7 cellular contexts compared by ENCODE assay signal in the genomic region with DNA sequence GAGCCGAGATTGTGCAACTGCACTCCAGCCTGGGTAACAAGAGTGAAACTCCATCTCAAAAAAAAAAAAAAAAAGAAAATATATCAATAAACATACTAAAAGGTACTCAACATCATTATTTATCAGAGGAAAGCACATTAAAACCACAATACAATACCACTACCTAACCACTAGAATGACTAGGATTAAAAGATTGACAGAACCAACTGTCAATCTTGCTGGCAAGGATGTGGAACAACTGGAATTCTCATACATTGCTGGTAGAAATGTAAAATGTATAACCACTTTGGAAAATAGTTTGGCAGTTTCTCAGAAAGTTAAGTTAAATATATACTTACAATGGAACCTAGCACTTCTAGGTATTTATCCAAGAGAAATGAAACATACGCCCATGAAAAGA.
"Had no signal": no experiment of that assay in that cellular context is flagged by ENCODE, and none has a peak within 500 bp of the region (broad histone marks: within the 10 kb centered on the region; RNA-seq: fewer than 3 reads in every experiment).

No MANE protein-coding gene starts in this region.

- DNase-seq: GM23248, GOT3, H7, HFFc6 had no signal

- H3K4me3 Mint-ChIP-seq: HFFc6 had no signal

- H3K27ac Mint-ChIP-seq: HFFc6 had no signal

- H3K27me3 Mint-ChIP-seq: IgD-negative memory B cell had no signal

- ATAC-seq: HCT116, HepG2 had no signal
